ENCODE assay signal across 28 cellular contexts in the genomic region with DNA sequence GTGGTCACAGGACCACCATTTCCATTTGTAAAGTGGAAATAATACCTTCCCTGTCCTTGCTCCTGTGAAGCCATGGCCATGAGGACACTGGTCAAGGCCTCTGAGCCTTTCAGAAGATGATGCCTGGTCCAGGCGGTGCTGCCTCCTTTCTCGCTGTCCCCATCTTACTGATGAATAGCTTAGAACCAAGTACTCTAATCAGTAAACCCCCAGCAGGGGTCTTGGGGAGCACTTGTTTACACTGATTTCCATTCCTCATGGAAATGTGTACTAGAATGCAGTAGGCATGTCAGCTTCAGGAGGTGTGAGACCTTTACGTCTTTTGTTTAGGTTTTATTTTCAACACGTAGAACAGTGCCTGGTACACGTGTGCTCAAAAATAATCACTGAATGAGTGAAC.
"Had no signal": no experiment of that assay in that cellular context is flagged by ENCODE, and none has a peak within 500 bp of the region (broad histone marks: within the 10 kb centered on the region; RNA-seq: fewer than 3 reads in every experiment).

No MANE protein-coding gene starts in this region.

- H3K4me1 ChIP-seq: stomach, suprapubic skin, testis, thyroid gland, tibial artery, tibial nerve, transverse colon, upper lobe of right lung, uterus, vagina had no signal

- H3K27me3 ChIP-seq: stomach, suprapubic skin, testis, thyroid gland, tibial artery, tibial nerve, transverse colon, upper lobe of left lung, upper lobe of right lung, uterus, vagina had no signal

- H3K9me3 ChIP-seq: stomach, suprapubic skin, testis, thoracic aorta, thyroid gland, tibial artery, tibial nerve, transverse colon, upper lobe of left lung, upper lobe of right lung, uterus, vagina had no signal

- H3K27ac ChIP-seq: stomach, suprapubic skin, testis, thoracic aorta, thyroid gland, tibial artery, tibial nerve, transverse colon, upper lobe of left lung, upper lobe of right lung, uterus, vagina had no signal

- H3K4me1 Mint-ChIP-seq: stimulated activated effector memory CD8-positive, alpha-beta T cell treated with anti-CD3 and anti-CD28 coated beads, Interleukin-12 subunit alpha, Interleukin-12 subunit beta, amount 100 ng/mL, for 72 hours; stimulated activated naive CD8-positive, alpha-beta T cell treated with anti-CD3 and anti-CD28 coated beads, Interleukin-15, amount 100 ng/mL, for 72 hours had no signal

- H3K36me3 ChIP-seq: thoracic aorta, upper lobe of right lung, uterus, vagina had no signal

- H3K27ac Mint-ChIP-seq: stimulated activated effector memory CD8-positive, alpha-beta T cell treated with anti-CD3 and anti-CD28 coated beads, Interleukin-12 subunit alpha, Interleukin-12 subunit beta, amount 100 ng/mL, for 72 hours; stimulated activated memory B cell treated with anti-CD40 and anti-IgM and Interleukin-4, amounts not matched to agents 10 μg/mL and 1 μg/mL and 100 μg/mL, for 72 hours; stimulated activated naive B cell treated with anti-CD40 and anti-IgM and Interleukin-4, amounts not matched to agents 10 μg/mL and 1 μg/mL and 100 μg/mL, for 72 hours; stimulated activated naive CD8-positive, alpha-beta T cell treated with anti-CD3 and anti-CD28 coated beads, Interleukin-15, amount 100 ng/mL, for 72 hours; stimulated activated naive CD8-positive, alpha-beta T cell treated with anti-CD3 and anti-CD28 coated beads, Interleukin-15, Interleukin-2, amounts not matched to agents 100 ng/mL and 50 ng/mL, for 24 hours; type B pancreatic cell had no signal

- DNase-seq: stimulated activated CD4-positive, alpha-beta T cell treated with anti-CD3 and anti-CD28 coated beads, Interleukin-2, amount 100 ng/mL, for 48 hours; stimulated activated CD4-positive, alpha-beta T cell treated with anti-CD3 and anti-CD28 coated beads, Interleukin-4, amount 100 ng/mL, for 1 hour; stimulated activated CD4-positive, alpha-beta T cell treated with anti-CD3 and anti-CD28 coated beads, Interleukin-4, amount 100 ng/mL, for 24 hours; stimulated activated CD4-positive, alpha-beta T cell treated with anti-CD3 and anti-CD28 coated beads, Interleukin-4, amount 100 ng/mL, for 4 hours; stimulated activated CD8-positive, alpha-beta memory T cell treated with anti-CD3 and anti-CD28 coated beads, Interleukin-4, amount 100 ng/mL, for 48 hours; stimulated activated naive B cell treated with anti-CD40 and anti-IgM and Interleukin-4, amounts not matched to agents 10 μg/mL and 1 μg/mL and 100 μg/mL, for 72 hours; stimulated activated naive CD4-positive, alpha-beta T cell; stimulated activated naive CD4-positive, alpha-beta T cell treated with Interleukin-2 at 50 U/mL for 16 hours; stimulated activated naive CD8-positive, alpha-beta T cell treated with anti-CD3 and anti-CD28 coated beads, Interleukin-15, amount 100 ng/mL, for 72 hours; stimulated activated naive CD8-positive, alpha-beta T cell treated with anti-CD3 and anti-CD28 coated beads, Interleukin-15, Interleukin-2, amounts not matched to agents 100 U/mL and 50 U/mL, for 24 hours; stomach; substantia nigra; testis; thyroid gland; tibial artery; transverse colon; trophoblast cell; upper lobe of right lung; uterus had no signal

- H3K27me3 Mint-ChIP-seq: stimulated activated memory B cell treated with anti-CD40 and anti-IgM and Interleukin-4, amounts not matched to agents 10 μg/mL and 1 μg/mL and 100 μg/mL, for 72 hours; stimulated activated naive B cell treated with anti-CD40 and anti-IgM and Interleukin-4, amounts not matched to agents 10 μg/mL and 1 μg/mL and 100 μg/mL, for 72 hours; stimulated activated naive CD8-positive, alpha-beta T cell treated with anti-CD3 and anti-CD28 coated beads, Interleukin-15, amount 100 ng/mL, for 72 hours; stimulated activated naive CD8-positive, alpha-beta T cell treated with anti-CD3 and anti-CD28 coated beads, Interleukin-15, Interleukin-2, amounts not matched to agents 100 ng/mL and 50 ng/mL, for 24 hours; type B pancreatic cell had no signal

- ATAC-seq: stimulated activated effector memory CD8-positive, alpha-beta T cell treated with anti-CD3 and anti-CD28 coated beads, Interleukin-12 subunit alpha, Interleukin-12 subunit beta, amount 100 ng/mL, for 72 hours; stimulated activated memory B cell treated with anti-CD40 and anti-IgM and Interleukin-4, amounts not matched to agents 10 μg/mL and 1 μg/mL and 100 μg/mL, for 72 hours; stimulated activated naive B cell treated with anti-CD40 and anti-IgM and Interleukin-4, amounts not matched to agents 10 μg/mL and 1 μg/mL and 100 μg/mL, for 72 hours; stimulated activated naive CD8-positive, alpha-beta T cell treated with anti-CD3 and anti-CD28 coated beads, Interleukin-15, amount 100 ng/mL, for 72 hours; stimulated activated naive CD8-positive, alpha-beta T cell treated with anti-CD3 and anti-CD28 coated beads, Interleukin-15, Interleukin-2, amounts not matched to agents 100 U/mL and 50 U/mL, for 24 hours; upper lobe of right lung had no signal

- H3K4me3 ChIP-seq: stomach, suprapubic skin, testis, thoracic aorta, thyroid gland, tibial artery, tibial nerve, transverse colon, upper lobe of left lung, upper lobe of right lung, uterus, vagina had no signal

- H3K9me3 Mint-ChIP-seq: stimulated activated effector memory CD8-positive, alpha-beta T cell treated with anti-CD3 and anti-CD28 coated beads, Interleukin-12 subunit alpha, Interleukin-12 subunit beta, amount 100 ng/mL, for 72 hours; stimulated activated memory B cell treated with anti-CD40 and anti-IgM and Interleukin-4, amounts not matched to agents 10 μg/mL and 1 μg/mL and 100 μg/mL, for 72 hours; stimulated activated naive CD8-positive, alpha-beta T cell treated with anti-CD3 and anti-CD28 coated beads, Interleukin-15, amount 100 ng/mL, for 72 hours; stimulated activated naive CD8-positive, alpha-beta T cell treated with anti-CD3 and anti-CD28 coated beads, Interleukin-15, Interleukin-2, amounts not matched to agents 100 ng/mL and 50 ng/mL, for 24 hours; type B pancreatic cell had no signal

- H3K36me3 Mint-ChIP-seq: stimulated activated effector memory CD8-positive, alpha-beta T cell treated with anti-CD3 and anti-CD28 coated beads, Interleukin-12 subunit alpha, Interleukin-12 subunit beta, amount 100 ng/mL, for 72 hours had no signal

- H3K4me3 Mint-ChIP-seq: stimulated activated effector memory CD8-positive, alpha-beta T cell treated with anti-CD3 and anti-CD28 coated beads, Interleukin-12 subunit alpha, Interleukin-12 subunit beta, amount 100 ng/mL, for 72 hours; stimulated activated memory B cell treated with anti-CD40 and anti-IgM and Interleukin-4, amounts not matched to agents 10 μg/mL and 1 μg/mL and 100 μg/mL, for 72 hours; stimulated activated naive B cell treated with anti-CD40 and anti-IgM and Interleukin-4, amounts not matched to agents 10 μg/mL and 1 μg/mL and 100 μg/mL, for 72 hours; stimulated activated naive CD8-positive, alpha-beta T cell treated with anti-CD3 and anti-CD28 coated beads, Interleukin-15, amount 100 ng/mL, for 72 hours; stimulated activated naive CD8-positive, alpha-beta T cell treated with anti-CD3 and anti-CD28 coated beads, Interleukin-15, Interleukin-2, amounts not matched to agents 100 ng/mL and 50 ng/mL, for 24 hours; type B pancreatic cell had no signal
